ENCODE assay signal across 27 cellular contexts in the genomic region with DNA sequence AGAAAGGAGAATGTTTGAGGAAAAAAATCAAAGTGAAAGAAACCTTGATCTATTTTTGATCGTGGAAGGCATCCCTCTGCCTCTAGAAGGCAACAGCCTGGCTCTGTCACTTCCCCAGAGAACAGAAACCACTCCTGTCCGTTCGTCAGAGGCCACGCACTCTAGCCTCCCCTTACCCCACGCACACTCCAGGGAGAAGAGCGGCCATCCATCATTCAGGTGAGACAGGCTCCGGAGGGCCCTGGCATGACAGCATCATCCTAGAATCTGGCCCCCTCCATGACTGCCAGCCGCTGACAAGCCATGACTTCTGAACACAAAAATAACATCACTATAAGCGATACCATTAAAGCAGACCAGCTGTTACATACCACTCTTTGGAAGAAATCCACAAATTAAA.
A peak's percentile ranks its signal among the peaks of the same experiment; 100 is the strongest.
DNase-seq lines count a peak whose midpoint lies in the region; ATAC-seq and TF ChIP-seq lines count a peak whose summit lies in the region.
"Had no signal": no experiment of that assay in that cellular context is flagged by ENCODE, and none has a peak within 500 bp of the region (broad histone marks: within the 10 kb centered on the region; RNA-seq: fewer than 3 reads in every experiment).

No MANE protein-coding gene starts in this region.

- peaks cover 24% of the 10 kb centered on the region for H3K4me1 Mint-ChIP-seq in WTC11
- peaks cover 17% of the 10 kb centered on the region for H3K4me1 Mint-ChIP-seq in neural crest cell
- peaks cover 59% of the 10 kb centered on the region for H3K4me1 Mint-ChIP-seq in type B pancreatic cell (ENCODE audit: unreplicated experiment)
- no peaks in the 10 kb centered on the region for H3K4me1 Mint-ChIP-seq in activated naive CD4-positive, alpha-beta T cell treated with anti-CD3 and anti-CD28 coated beads for 36 hours (ENCODE audit: low read depth)
- H3K4me1 Mint-ChIP-seq: activated naive CD8-positive, alpha-beta T cell treated with anti-CD3 and anti-CD28 coated beads, Interleukin-2, amount 10 ng/mL, durations not matched to agents 7 days and 5 days; stimulated activated memory B cell treated with anti-CD40 and anti-IgM and Interleukin-4, amounts not matched to agents 10 μg/mL and 1 μg/mL and 100 μg/mL, for 72 hours had no signal

- 71 to 73% methylated on average over 9 of the region's 9 CpGs for WGBS in esophagus squamous epithelium, 2 donors
- 71 to 76% methylated on average over 9 of the region's 9 CpGs for WGBS in upper lobe of left lung, 2 donors

- H3K4me3 Mint-ChIP-seq in WTC11 (no peak overlapping the region), neural crest cell (no peak overlapping the region), type B pancreatic cell (peak overlapping the region; percentile 30)
- no peak overlapping the region for H3K4me3 Mint-ChIP-seq in activated naive CD4-positive, alpha-beta T cell treated with anti-CD3 and anti-CD28 coated beads for 36 hours
- H3K4me3 Mint-ChIP-seq: activated naive CD8-positive, alpha-beta T cell treated with anti-CD3 and anti-CD28 coated beads, Interleukin-2, amount 10 ng/mL, durations not matched to agents 7 days and 5 days; stimulated activated memory B cell treated with anti-CD40 and anti-IgM and Interleukin-4, amounts not matched to agents 10 μg/mL and 1 μg/mL and 100 μg/mL, for 72 hours had no signal

- no peaks in the 10 kb centered on the region for H3K27me3 Mint-ChIP-seq in WTC11 (ENCODE audit: low read depth)
- H3K27me3 Mint-ChIP-seq in neural crest cell (ENCODE audit: low read depth): no peaks in the 10 kb centered on the region
- no peaks in the 10 kb centered on the region for H3K27me3 Mint-ChIP-seq in type B pancreatic cell
- no peaks in the 10 kb centered on the region for H3K27me3 Mint-ChIP-seq in activated naive CD4-positive, alpha-beta T cell treated with anti-CD3 and anti-CD28 coated beads for 36 hours (ENCODE audit: low read depth)

- CTCF ChIA-PET in WTC11 (lab: Charles Lee): interaction anchor here (1.2 kb wide), 1 partner anchor 56 kb away, joined by 3 read pairs; no protein-coding TSS in a partner anchor
- CTCF ChIA-PET in activated naive CD4-positive, alpha-beta T cell treated with anti-CD3 and anti-CD28 coated beads for 36 hours (lab: Charles Lee): no interaction called here

- DNase-seq in WTC11 (ENCODE audit: low spot score): no peak
- no peak for DNase-seq in esophagus squamous epithelium (lab: John Stamatoyannopoulos, UW)
- DNase-seq in neural crest cell (ENCODE audit: low read depth, low spot score): no peak
- no peak for DNase-seq in type B pancreatic cell (ENCODE audit: extremely low spot score, unreplicated experiment)
- DNase-seq in upper lobe of left lung: no peak
- DNase-seq in SIG-M5 treated with dmso at 0.1 percent for 504 hours (lab: John Stamatoyannopoulos, UW; ENCODE audit: unreplicated experiment): no peak
- no peak for DNase-seq in activated naive CD4-positive, alpha-beta T cell treated with anti-CD3 and anti-CD28 coated beads for 36 hours
- no peak for DNase-seq in stimulated activated CD8-positive, alpha-beta memory T cell treated with anti-CD3 and anti-CD28 coated beads, Interleukin-4, amount 100 ng/mL, for 48 hours
- DNase-seq: activated CD4-positive, alpha-beta T cell treated with anti-CD3 and anti-CD28 coated beads for 48 hours; activated effector memory CD4-positive, alpha-beta T cell treated with anti-CD3 and anti-CD28 coated beads, Interleukin-2, amount 50 U/mL, for 16 hours; activated naive CD8-positive, alpha-beta T cell treated with anti-CD3 and anti-CD28 coated beads, Interleukin-2, amount 10 ng/mL, durations not matched to agents 7 days and 5 days; activated T-cell treated with anti-CD3 and anti-CD28 coated beads, Interleukin-2, amount 50 U/mL, for 1 hour; central memory CD4-positive, alpha-beta T cell; HCEC 1CT; hippocampal formation; mammary epithelial cell; NCI-H146; stimulated activated CD4-positive, alpha-beta T cell treated with anti-CD3 and anti-CD28 coated beads, Interleukin-15, amount 100 ng/mL, for 24 hours; substantia nigra; T1000; upper lobe of right lung had no signal

- H3K27ac Mint-ChIP-seq in WTC11 (0 out of 2 replicates have a peak overlapping the region, but pooled peaks have one; percentile 14), neural crest cell (ENCODE audit: unreplicated experiment) (peak overlapping the region; percentile 4), type B pancreatic cell (peak overlapping the region; percentile 64)
- H3K27ac Mint-ChIP-seq in activated naive CD4-positive, alpha-beta T cell treated with anti-CD3 and anti-CD28 coated beads for 36 hours: no peak overlapping the region
- H3K27ac Mint-ChIP-seq: activated naive CD8-positive, alpha-beta T cell treated with anti-CD3 and anti-CD28 coated beads, Interleukin-2, amount 10 ng/mL, durations not matched to agents 7 days and 5 days; stimulated activated memory B cell treated with anti-CD40 and anti-IgM and Interleukin-4, amounts not matched to agents 10 μg/mL and 1 μg/mL and 100 μg/mL, for 72 hours had no signal

- POLR2A ChIA-PET in WTC11 (lab: Charles Lee): no interaction called here

- H3K4me1 ChIP-seq in esophagus squamous epithelium (peaks cover 0 to 62% (median 16%) of the 10 kb centered on the region in 3 donors), upper lobe of left lung (peaks cover 0 to 10% (median 3%) of the 10 kb centered on the region in 4 donors)
- H3K4me1 ChIP-seq: ascending aorta, SJSA1 had no signal

- intact Hi-C loops in esophagus squamous epithelium (cut with DNase I): no loop called here
- intact Hi-C loops in activated naive CD4-positive, alpha-beta T cell treated with anti-CD3 and anti-CD28 coated beads for 36 hours (cut with micrococcal nuclease): no loop called here

- no peaks in the 10 kb centered on the region for H3K9me3 Mint-ChIP-seq in WTC11
- no peaks in the 10 kb centered on the region for H3K9me3 Mint-ChIP-seq in neural crest cell
- no peaks in the 10 kb centered on the region for H3K9me3 Mint-ChIP-seq in type B pancreatic cell
- H3K9me3 Mint-ChIP-seq in activated naive CD4-positive, alpha-beta T cell treated with anti-CD3 and anti-CD28 coated beads for 36 hours: no peaks in the 10 kb centered on the region
- H3K9me3 Mint-ChIP-seq: activated naive CD8-positive, alpha-beta T cell treated with anti-CD3 and anti-CD28 coated beads, Interleukin-2, amount 10 ng/mL, durations not matched to agents 7 days and 5 days; stimulated activated memory B cell treated with anti-CD40 and anti-IgM and Interleukin-4, amounts not matched to agents 10 μg/mL and 1 μg/mL and 100 μg/mL, for 72 hours had no signal

- H3K36me3 ChIP-seq in esophagus squamous epithelium: no peaks in the 10 kb centered on the region
- no peaks in the 10 kb centered on the region for H3K36me3 ChIP-seq in upper lobe of left lung
- H3K36me3 ChIP-seq: ascending aorta; BLaER1 treated with 17β-estradiol and CSF1 and Interleukin-3, amounts not matched to agents 10 nM and 100 nM; neutrophil; SJSA1; upper lobe of right lung; WERI-Rb-1 had no signal

- H3K27ac ChIP-seq in esophagus squamous epithelium (peak overlapping the region in 3 of 4 donors; percentile 27 to 82 (median 74)), upper lobe of left lung (no peak overlapping the region)
- H3K27ac ChIP-seq: ascending aorta; BLaER1 treated with 17β-estradiol and CSF1 and Interleukin-3, amounts not matched to agents 10 nM and 100 nM; neutrophil; SJSA1; upper lobe of right lung had no signal

- no peak for TF ChIP-seq EP300 in upper lobe of left lung (IDR thresholded peaks at IDR 0.05)

- H3K4me3 ChIP-seq in esophagus squamous epithelium (no peak overlapping the region), upper lobe of left lung (no peak overlapping the region)
- H3K4me3 ChIP-seq: ascending aorta; BLaER1 treated with 17β-estradiol and CSF1 and Interleukin-3, amounts not matched to agents 10 nM and 100 nM; SJSA1; upper lobe of right lung had no signal

- no peaks in the 10 kb centered on the region for H3K36me3 Mint-ChIP-seq in WTC11
- H3K36me3 Mint-ChIP-seq in neural crest cell (ENCODE audit: low read depth): no peaks in the 10 kb centered on the region
- no peaks in the 10 kb centered on the region for H3K36me3 Mint-ChIP-seq in type B pancreatic cell
- H3K36me3 Mint-ChIP-seq in activated naive CD4-positive, alpha-beta T cell treated with anti-CD3 and anti-CD28 coated beads for 36 hours (ENCODE audit: low read depth): no peaks in the 10 kb centered on the region
- H3K36me3 Mint-ChIP-seq: activated naive CD8-positive, alpha-beta T cell treated with anti-CD3 and anti-CD28 coated beads, Interleukin-2, amount 10 ng/mL, durations not matched to agents 7 days and 5 days; stimulated activated memory B cell treated with anti-CD40 and anti-IgM and Interleukin-4, amounts not matched to agents 10 μg/mL and 1 μg/mL and 100 μg/mL, for 72 hours had no signal

- H3K9me3 ChIP-seq in esophagus squamous epithelium: no peaks in the 10 kb centered on the region
- H3K9me3 ChIP-seq in upper lobe of left lung: no peaks in the 10 kb centered on the region
- H3K9me3 ChIP-seq: ascending aorta; BLaER1 treated with 17β-estradiol and CSF1 and Interleukin-3, amounts not matched to agents 10 nM and 100 nM; neutrophil; SJSA1; upper lobe of right lung had no signal

- H3K27me3 ChIP-seq in esophagus squamous epithelium (peaks cover 0 to 72% (median 0%) of the 10 kb centered on the region in 4 donors), upper lobe of left lung (no peaks in the 10 kb centered on the region)
- H3K27me3 ChIP-seq: ascending aorta; BLaER1 treated with 17β-estradiol and CSF1 and Interleukin-3, amounts not matched to agents 10 nM and 100 nM; neutrophil; SJSA1; upper lobe of right lung had no signal

- TF ChIP-seq CTCF in WTC11 (IDR thresholded peaks at IDR 0.05) (no peak), esophagus squamous epithelium (IDR thresholded peaks at IDR 0.05) (no peak), neural crest cell (conservative IDR thresholded peaks at IDR 0.05) (no peak), type B pancreatic cell (conservative IDR thresholded peaks at IDR 0.05) (no peak), upper lobe of left lung (IDR thresholded peaks at IDR 0.05) (no peak)

- TF ChIP-seq POLR2A in esophagus squamous epithelium (IDR thresholded peaks at IDR 0.05) (no peak), upper lobe of left lung (IDR thresholded peaks at IDR 0.05) (no peak)

- ATAC-seq in WTC11: no peak
- no peak for ATAC-seq in upper lobe of left lung (ENCODE audit: low FRiP score in 2 of 2)
- ATAC-seq: stimulated activated memory B cell treated with anti-CD40 and anti-IgM and Interleukin-4, amounts not matched to agents 10 μg/mL and 1 μg/mL and 100 μg/mL, for 72 hours; upper lobe of right lung had no signal

TF ChIP-seq in WTC11, 78 proteins besides CTCF, POLR2A, EP300 and RAD21:
- TF ChIP-seq OVOL2 (CRISPR knock-in tag; IDR thresholded peaks at IDR 0.05; ENCODE audit: borderline replicate concordance) (no peak), CREM (CRISPR knock-in tag; IDR thresholded peaks at IDR 0.05) (no peak)

Comparison
In these comparisons a context has a peak if more than half of its experiments do, and no peak if none do; other contexts are left out.
1. H3K27ac ChIP-seq: peak in esophagus squamous epithelium (3 of 4); none in upper lobe of left lung (0 of 4).